Comparison of ENCODE assay signal across 14 cellular contexts in the genomic region with DNA sequence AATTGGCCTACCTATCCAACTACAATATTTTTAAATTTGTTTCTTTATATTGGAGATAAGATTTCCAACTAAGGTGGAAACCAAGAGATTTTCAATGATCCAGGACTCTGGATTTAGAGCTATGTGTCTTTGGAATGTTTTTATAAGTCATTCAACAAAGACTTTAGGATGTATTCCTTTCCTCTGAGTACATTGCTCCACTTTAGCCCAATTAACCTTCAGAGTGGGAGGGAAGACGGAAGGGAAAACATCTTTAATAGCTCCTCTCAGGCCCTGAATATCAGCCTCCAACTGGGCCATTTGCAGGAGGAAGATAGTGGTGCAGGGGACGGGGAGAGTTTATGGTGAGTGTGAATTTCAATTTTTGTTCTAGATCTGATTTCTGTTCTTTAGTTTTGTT.
A peak's percentile ranks its signal among the peaks of the same experiment; 100 is the strongest.
DNase-seq lines count a peak whose midpoint lies in the region; ATAC-seq and TF ChIP-seq lines count a peak whose summit lies in the region.
"Had no signal": no experiment of that assay in that cellular context is flagged by ENCODE, and none has a peak within 500 bp of the region (broad histone marks: within the 10 kb centered on the region; RNA-seq: fewer than 3 reads in every experiment).

No MANE protein-coding gene starts in this region.

- peak overlapping the region; percentile 74 for H3K27ac Mint-ChIP-seq in HFFc6
- H3K27ac Mint-ChIP-seq: CD4-positive, alpha-beta memory T cell; IgD-negative memory B cell had no signal

- no peaks in the 10 kb centered on the region for H3K9me3 Mint-ChIP-seq in HFFc6

- ATAC-seq in HG03571 (IDR thresholded peaks at IDR 0.05; ENCODE audit: unreplicated experiment) (no peak), HG03565 (IDR thresholded peaks at IDR 0.05; ENCODE audit: unreplicated experiment) (no peak)
- ATAC-seq: GM12878 had no signal

- no peak for TF ChIP-seq CTCF in HFFc6 (IDR thresholded peaks at IDR 0.05)
- TF ChIP-seq CTCF in fibroblast of mammary gland (conservative IDR thresholded peaks at IDR 0.05; ENCODE audit: control insufficient read depth, insufficient read depth, low read depth, low read length) = no peak

- peak overlapping the region; percentile 68 for H3K4me3 Mint-ChIP-seq in HFFc6
- H3K4me3 Mint-ChIP-seq: CD4-positive, alpha-beta memory T cell; IgD-negative memory B cell had no signal

- no peaks in the 10 kb centered on the region for H3K27me3 Mint-ChIP-seq in HFFc6 (ENCODE audit: insufficient read depth)
- H3K27me3 Mint-ChIP-seq: CD4-positive, alpha-beta memory T cell had no signal

- H3K4me1 Mint-ChIP-seq in HFFc6 (ENCODE audit: low read depth) = peaks cover 89% of the 10 kb centered on the region
- H3K4me1 Mint-ChIP-seq: IgD-negative memory B cell had no signal

- H3K36me3 Mint-ChIP-seq in HFFc6 (ENCODE audit: low read depth) = no peaks in the 10 kb centered on the region; the same call in 1 of the 2 replicates
- H3K36me3 Mint-ChIP-seq: CD4-positive, alpha-beta memory T cell; IgD-negative memory B cell had no signal

- DNase-seq in AG20443 (ENCODE audit: low spot score) (peak; percentile 13), ELR (ENCODE audit: low read depth) (peak; percentile 35), HFFc6 (peak; percentile 26), fibroblast of mammary gland (ENCODE audit: low read depth) (peak; percentile 30), UCSD-AML1 (lab: John Stamatoyannopoulos, UW; ENCODE audit: unreplicated experiment) (no peak), NCI-H526 (lab: John Stamatoyannopoulos, UW) (no peak)
- DNase-seq: BE2C; CD4-positive, alpha-beta memory T cell; DMS153; DND-41 had no signal

- H3K4me3 ChIP-seq in fibroblast of mammary gland (ENCODE audit: control insufficient read depth, low read depth, low read length) = no peak overlapping the region
- H3K4me3 ChIP-seq: GM12878 had no signal

Comparison
In these comparisons a context has a peak if more than half of its experiments do, and no peak if none do; other contexts are left out.
1. DNase-seq: peak in AG20443 (single experiment), ELR (single experiment), HFFc6 (single experiment) and fibroblast of mammary gland (single experiment); none in UCSD-AML1 (single experiment) and NCI-H526 (0 of 2).